In genomic region chr4:47838445-47838844, GRCh38 we compare ENCODE assay signal across 1 cellular context.
TF ChIP-seq lines count a peak whose summit lies in the region.

No MANE protein-coding gene starts in this region.

TF ChIP-seq in K562, 482 proteins besides CTCF, POLR2A, EP300 and RAD21:
- TF ChIP-seq, protein P1, sequence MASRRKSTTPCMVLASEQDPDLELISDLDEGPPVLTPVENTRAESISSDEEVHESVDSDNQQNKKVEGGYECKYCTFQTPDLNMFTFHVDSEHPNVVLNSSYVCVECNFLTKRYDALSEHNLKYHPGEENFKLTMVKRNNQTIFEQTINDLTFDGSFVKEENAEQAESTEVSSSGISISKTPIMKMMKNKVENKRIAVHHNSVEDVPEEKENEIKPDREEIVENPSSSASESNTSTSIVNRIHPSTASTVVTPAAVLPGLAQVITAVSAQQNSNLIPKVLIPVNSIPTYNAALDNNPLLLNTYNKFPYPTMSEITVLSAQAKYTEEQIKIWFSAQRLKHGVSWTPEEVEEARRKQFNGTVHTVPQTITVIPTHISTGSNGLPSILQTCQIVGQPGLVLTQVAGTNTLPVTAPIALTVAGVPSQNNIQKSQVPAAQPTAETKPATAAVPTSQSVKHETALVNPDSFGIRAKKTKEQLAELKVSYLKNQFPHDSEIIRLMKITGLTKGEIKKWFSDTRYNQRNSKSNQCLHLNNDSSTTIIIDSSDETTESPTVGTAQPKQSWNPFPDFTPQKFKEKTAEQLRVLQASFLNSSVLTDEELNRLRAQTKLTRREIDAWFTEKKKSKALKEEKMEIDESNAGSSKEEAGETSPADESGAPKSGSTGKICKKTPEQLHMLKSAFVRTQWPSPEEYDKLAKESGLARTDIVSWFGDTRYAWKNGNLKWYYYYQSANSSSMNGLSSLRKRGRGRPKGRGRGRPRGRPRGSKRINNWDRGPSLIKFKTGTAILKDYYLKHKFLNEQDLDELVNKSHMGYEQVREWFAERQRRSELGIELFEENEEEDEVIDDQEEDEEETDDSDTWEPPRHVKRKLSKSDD (conservative IDR thresholded peaks at IDR 0.05; ENCODE audit: low read length): no peak
- TF ChIP-seq, protein P2, sequence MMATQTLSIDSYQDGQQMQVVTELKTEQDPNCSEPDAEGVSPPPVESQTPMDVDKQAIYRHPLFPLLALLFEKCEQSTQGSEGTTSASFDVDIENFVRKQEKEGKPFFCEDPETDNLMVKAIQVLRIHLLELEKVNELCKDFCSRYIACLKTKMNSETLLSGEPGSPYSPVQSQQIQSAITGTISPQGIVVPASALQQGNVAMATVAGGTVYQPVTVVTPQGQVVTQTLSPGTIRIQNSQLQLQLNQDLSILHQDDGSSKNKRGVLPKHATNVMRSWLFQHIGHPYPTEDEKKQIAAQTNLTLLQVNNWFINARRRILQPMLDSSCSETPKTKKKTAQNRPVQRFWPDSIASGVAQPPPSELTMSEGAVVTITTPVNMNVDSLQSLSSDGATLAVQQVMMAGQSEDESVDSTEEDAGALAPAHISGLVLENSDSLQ (IDR thresholded peaks at IDR 0.05): peak; percentile 48
TF ChIP-seq in K562: peak in this region for 1.
